7 cellular contexts compared by ENCODE assay signal in genomic region chrX:76143171-76143570, GRCh38. TPM values are rescaled to one million over a fixed set of nuclear protein-coding genes. Genes with fewer than 3 reads are reported as not detected.
DNase-seq lines count a peak whose midpoint lies in the region; ATAC-seq and TF ChIP-seq lines count a peak whose summit lies in the region.
"Not testable (repeated sequence)": the region's sequence is repeated elsewhere in the genome, so short reads cannot be mapped to it uniquely, and the experiment has no call there.

No MANE protein-coding gene starts in this region.

- WGBS in right lobe of liver (ENCODE audit: insufficient coverage, low coverage, low lambda C conversion rate, missing lambda C conversion rate) = no CpG with 5 or more reads among the region's 7 CpGs

- H3K4me1 ChIP-seq in right lobe of liver = peaks cover 0 to 16% (median 3%) of the 10 kb centered on the region in 4 donors

- ATAC-seq in GM18861 (IDR thresholded peaks at IDR 0.05; ENCODE audit: unreplicated experiment) (peak; percentile 85), GM19438 (IDR thresholded peaks at IDR 0.05; ENCODE audit: low read depth, unreplicated experiment) (peak; percentile 69), GM21717 (IDR thresholded peaks at IDR 0.05; ENCODE audit: unreplicated experiment) (peak; percentile 75), HG02885 (IDR thresholded peaks at IDR 0.05; ENCODE audit: poor library complexity, unreplicated experiment) (peak; percentile 81), HG03159 (IDR thresholded peaks at IDR 0.05; ENCODE audit: unreplicated experiment) (peak; percentile 71), HG03575 (IDR thresholded peaks at IDR 0.05; ENCODE audit: extremely low read depth, insufficient number of reproducible peaks, low FRiP score, unreplicated experiment) (peak; percentile 84), right lobe of liver (peak in 3 of 4 donors; percentile 6 to 21 (median 12))

- not testable (repeated sequence) for H3K27me3 ChIP-seq in right lobe of liver

- not testable (repeated sequence) for H3K9me3 ChIP-seq in right lobe of liver

- not testable (repeated sequence) for H3K27ac ChIP-seq in right lobe of liver

- not testable (repeated sequence) for H3K36me3 ChIP-seq in right lobe of liver

- not testable (repeated sequence) for TF ChIP-seq POLR2A in right lobe of liver (IDR thresholded peaks at IDR 0.05)

- DNase-seq in right lobe of liver = not testable (repeated sequence)

- intact Hi-C loops in right lobe of liver (cut with DNase I) = not testable (repeated sequence)

- TF ChIP-seq CTCF in right lobe of liver (IDR thresholded peaks at IDR 0.05) = not testable (repeated sequence)

- not testable (repeated sequence) for H3K4me3 ChIP-seq in right lobe of liver

RNA-seq across cellular contexts. Expression of gene PBDC1, which starts 29.7 kb away (rescaled TPM):
- total RNA-seq in right lobe of liver = 10 to 100 TPM; 11.9 to 20.6 (median 14.6) TPM

Comparison
In these comparisons a context has a peak if more than half of its experiments do, and no peak if none do; other contexts are left out.
1. ATAC-seq: peak in every context shown above with its lines; median percentile 85 in GM18861; 84 in HG03575; 81 in HG02885; 75 in GM21717; 71 in HG03159; 69 in GM19438; 12 in right lobe of liver.